8 cellular contexts compared by ENCODE assay signal in the genomic region with DNA sequence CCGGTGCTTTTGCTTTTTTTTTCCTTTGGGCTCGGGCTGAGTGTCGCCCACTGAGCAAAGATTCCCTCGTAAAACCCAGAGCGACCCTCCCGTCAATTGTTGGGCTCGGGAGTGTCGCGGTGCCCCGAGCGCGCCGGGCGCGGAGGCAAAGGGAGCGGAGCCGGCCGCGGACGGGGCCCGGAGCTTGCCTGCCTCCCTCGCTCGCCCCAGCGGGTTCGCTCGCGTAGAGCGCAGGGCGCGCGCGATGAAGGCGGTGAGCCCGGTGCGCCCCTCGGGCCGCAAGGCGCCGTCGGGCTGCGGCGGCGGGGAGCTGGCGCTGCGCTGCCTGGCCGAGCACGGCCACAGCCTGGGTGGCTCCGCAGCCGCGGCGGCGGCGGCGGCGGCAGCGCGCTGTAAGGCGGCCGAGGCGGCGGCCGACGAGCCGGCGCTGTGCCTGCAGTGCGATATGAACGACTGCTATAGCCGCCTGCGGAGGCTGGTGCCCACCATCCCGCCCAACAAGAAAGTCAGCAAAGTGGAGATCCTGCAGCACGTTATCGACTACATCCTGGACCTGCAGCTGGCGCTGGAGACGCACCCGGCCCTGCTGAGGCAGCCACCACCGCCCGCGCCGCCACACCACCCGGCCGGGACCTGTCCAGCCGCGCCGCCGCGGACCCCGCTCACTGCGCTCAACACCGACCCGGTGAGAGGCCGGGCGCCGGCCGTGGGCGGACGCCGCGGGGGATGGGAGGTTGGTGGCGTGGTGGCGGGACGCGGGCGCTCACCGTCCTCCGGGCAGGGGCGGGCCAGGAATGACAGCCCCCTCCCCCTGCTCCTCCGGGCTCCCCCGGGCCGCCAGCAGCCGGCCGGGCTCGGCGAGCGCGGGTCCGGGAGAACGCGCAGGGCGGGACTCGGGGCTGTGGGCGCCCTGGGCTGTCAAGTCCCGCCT. TPM values are rescaled to one million over a fixed set of nuclear protein-coding genes. Genes with fewer than 3 reads are reported as not detected.
DNase-seq lines count a peak whose midpoint lies in the region; ATAC-seq and TF ChIP-seq lines count a peak whose summit lies in the region.

No MANE protein-coding gene starts in this region.

- peak overlapping the region; percentile 79 for H3K9ac ChIP-seq in BLaER1
- H3K9ac ChIP-seq in mucosa of stomach (ENCODE audit: low read length): peak overlapping the region; percentile 91

- no peak for ATAC-seq in HG03175 (IDR thresholded peaks at IDR 0.05; ENCODE audit: unreplicated experiment)

- peaks cover 8% of the 10 kb centered on the region for H3K9me3 ChIP-seq in BLaER1
- no peaks in the 10 kb centered on the region for H3K9me3 ChIP-seq in mucosa of stomach (ENCODE audit: control insufficient read depth, low read length)
- H3K9me3 ChIP-seq in adrenal gland (replicated peaks in 1 of 3): no peaks in the 10 kb centered on the region

- WGBS in adrenal gland, 4 donors: 0 to 3% (median 1%) methylated on average over 1 to 122 of the region's 122 CpGs

- H3K4me1 ChIP-seq in BLaER1 (peaks cover 43% of the 10 kb centered on the region), mucosa of stomach (ENCODE audit: control insufficient read depth, insufficient read depth, low read length) (no peaks in the 10 kb centered on the region), adrenal gland (replicated peaks in 1 of 2) (peaks cover 0 to 5% of the 10 kb centered on the region in 2 donors)

- H3K4me2 ChIP-seq in BLaER1: peak overlapping the region; percentile 85

- H3K36me3 ChIP-seq in BLaER1 (no peaks in the 10 kb centered on the region), mucosa of stomach (ENCODE audit: control insufficient read depth, insufficient read depth, low read length) (no peaks in the 10 kb centered on the region), adrenal gland (replicated peaks in 1 of 2) (no peaks in the 10 kb centered on the region)

- peak; percentile 51 for DNase-seq in M059J (ENCODE audit: low read depth)
- DNase-seq in epithelial cell of esophagus (ENCODE audit: low read depth): peak; percentile 26
- DNase-seq in adrenal gland: no peak
- no peak for DNase-seq in SKM-1 treated with dmso at 0.1 percent for 144 hours (lab: John Stamatoyannopoulos, UW; ENCODE audit: unreplicated experiment)
- no peak for DNase-seq in DMS114 treated with DMSO at 0.1 percent for 48 hours (lab: John Stamatoyannopoulos, UW; ENCODE audit: unreplicated experiment)

- TF ChIP-seq POLR2A in adrenal gland (IDR thresholded peaks at IDR 0.05): no peak

- H3K27me3 ChIP-seq in BLaER1 (peaks cover 4% of the 10 kb centered on the region; the same call in 1 of the 2 replicates), mucosa of stomach (ENCODE audit: control insufficient read depth, insufficient read depth, low read length) (no peaks in the 10 kb centered on the region), adrenal gland (peaks cover 47% of the 10 kb centered on the region)

- H4K20me1 ChIP-seq in BLaER1: no peaks in the 10 kb centered on the region

- H3K27ac ChIP-seq in BLaER1 (peak overlapping the region; percentile 84), adrenal gland (peak overlapping the region in 2 of 5 donors; percentile 41 to 83)

- H3K4me3 ChIP-seq in BLaER1: peak overlapping the region; percentile 70
- peak overlapping the region; percentile 30 for H3K4me3 ChIP-seq in epithelial cell of esophagus (ENCODE audit: low read length)
- H3K4me3 ChIP-seq in mucosa of stomach (ENCODE audit: low read length): peak overlapping the region; percentile 71
- H3K4me3 ChIP-seq in adrenal gland: peak overlapping the region in 2 of 4 donors; percentile 24 to 65

- no peak for TF ChIP-seq CTCF in epithelial cell of esophagus (IDR thresholded peaks at IDR 0.05; ENCODE audit: insufficient read depth, low read depth, low read length, missing control alignments)
- TF ChIP-seq CTCF in adrenal gland (IDR thresholded peaks at IDR 0.05): no peak

- intact Hi-C loops in adrenal gland (cut with DNase I): no loop called here

RNA-seq across cellular contexts. Expression of gene ID4, which starts 0.6 kb away (rescaled TPM):
- 5.2 and 8.5 TPM in 2 replicates for total RNA-seq in M059J (2014; rRNA removed; shearing (Covaris generic))
- 10 to 100 TPM in 1 of 8 donors, 1 to 10 TPM in 7; 1.5 to 12.4 (median 6.3) TPM for total RNA-seq in adrenal gland
- 1 to 10 TPM; 5.3 to 9.7 (median 9.3) TPM for polyA plus RNA-seq in adrenal gland

Comparison
In these comparisons a context has a peak if more than half of its experiments do, and no peak if none do; other contexts are left out.
1. DNase-seq: peak in M059J (single experiment) and epithelial cell of esophagus (single experiment); none in adrenal gland (0 of 7), SKM-1 treated with dmso at 0.1 percent for 144 hours (single experiment) and DMS114 treated with DMSO at 0.1 percent for 48 hours (single experiment).